18 cellular contexts compared by ENCODE assay signal in genomic region chr3:158165730-158166129, GRCh38. TPM values are rescaled to one million over a fixed set of nuclear protein-coding genes. Genes with fewer than 3 reads are reported as not detected.
"Had no signal": no experiment of that assay in that cellular context is flagged by ENCODE, and none has a peak within 500 bp of the region (broad histone marks: within the 10 kb centered on the region; RNA-seq: fewer than 3 reads in every experiment).

No MANE protein-coding gene starts in this region.

- ATAC-seq: activated CD8-positive, alpha-beta T cell treated with anti-CD3 and anti-CD28 coated beads, Interleukin-2, amount 10 ng/mL, durations not matched to agents 7 days and 5 days; effector memory CD8-positive, alpha-beta T cell; naive thymus-derived CD4-positive, alpha-beta T cell had no signal

- H3K27ac Mint-ChIP-seq: activated CD8-positive, alpha-beta T cell treated with anti-CD3 and anti-CD28 coated beads, Interleukin-2, amount 10 ng/mL, durations not matched to agents 7 days and 5 days; effector memory CD8-positive, alpha-beta T cell; immature natural killer cell; naive thymus-derived CD4-positive, alpha-beta T cell had no signal

- H3K9me3 Mint-ChIP-seq: effector memory CD8-positive, alpha-beta T cell; immature natural killer cell had no signal

- H3K27ac ChIP-seq: ascending aorta, cardiac muscle cell, epithelial cell of prostate, neutrophil, stomach, thoracic aorta, WERI-Rb-1 had no signal

- H3K4me1 ChIP-seq: ascending aorta had no signal

- DNase-seq: activated CD4-positive, alpha-beta T cell treated with anti-CD3 and anti-CD28 coated beads for 4 hours; activated CD8-positive, alpha-beta memory T cell treated with anti-CD3 and anti-CD28 coated beads, Interleukin-2, amount 50 U/mL, for 48 hours; activated CD8-positive, alpha-beta T cell treated with anti-CD3 and anti-CD28 coated beads, Interleukin-2, amount 10 ng/mL, durations not matched to agents 7 days and 5 days; cortex of kidney; effector memory CD8-positive, alpha-beta T cell; immature natural killer cell; naive thymus-derived CD4-positive, alpha-beta T cell; small intestine; stomach; T1000; WERI-Rb-1 had no signal

- H3K4me3 ChIP-seq: ascending aorta, cardiac muscle cell, stomach, thoracic aorta had no signal

- H3K4me3 Mint-ChIP-seq: activated CD8-positive, alpha-beta T cell treated with anti-CD3 and anti-CD28 coated beads, Interleukin-2, amount 10 ng/mL, durations not matched to agents 7 days and 5 days; effector memory CD8-positive, alpha-beta T cell; immature natural killer cell; naive thymus-derived CD4-positive, alpha-beta T cell had no signal

- H3K27me3 Mint-ChIP-seq: effector memory CD8-positive, alpha-beta T cell; naive thymus-derived CD4-positive, alpha-beta T cell had no signal

- H3K27me3 ChIP-seq: ascending aorta, cardiac muscle cell, neutrophil, stomach had no signal

- H3K9me3 ChIP-seq: ascending aorta, neutrophil, stomach, thoracic aorta had no signal

- H3K36me3 ChIP-seq: ascending aorta, cardiac muscle cell, neutrophil, stomach, thoracic aorta, WERI-Rb-1 had no signal

RNA-seq across cellular contexts. Expression of gene SHOX2, which starts 59.5 kb away (rescaled TPM):
- total RNA-seq: activated CD8-positive, alpha-beta T cell treated with anti-CD3 and anti-CD28 coated beads, Interleukin-2, amount 10 ng/mL, durations not matched to agents 7 days and 5 days; ascending aorta; lung microvascular endothelial cell; mononuclear cell; naive thymus-derived CD4-positive, alpha-beta T cell had no signal
- polyA plus RNA-seq: immature natural killer cell; naive thymus-derived CD4-positive, alpha-beta T cell had no signal
